Comparison of ENCODE assay signal across 8 cellular contexts in genomic region chr11:43681543-43681942, GRCh38. TPM values are rescaled to one million over a fixed set of nuclear protein-coding genes. Genes with fewer than 3 reads are reported as not detected.
DNase-seq lines count a peak whose midpoint lies in the region; ATAC-seq and TF ChIP-seq lines count a peak whose summit lies in the region.

No MANE protein-coding gene starts in this region.

- H3K4me3 ChIP-seq in MG63 (peak overlapping the region; percentile 73), ascending aorta (peak overlapping the region; percentile 67 to 95), left lung (peak overlapping the region; percentile 84 to 88), upper lobe of left lung (peak overlapping the region in 3 of 4 donors; percentile 60 to 92 (median 73))

- H3K27ac ChIP-seq in ascending aorta: peak overlapping the region; percentile 91 to 95
- H3K27ac ChIP-seq in left lung: peak overlapping the region; percentile 95 to 96
- H3K27ac ChIP-seq in upper lobe of left lung: peak overlapping the region; percentile 93 to 99 (median 98)

- H3K4me1 ChIP-seq in ascending aorta (peaks cover 9 to 29% of the 10 kb centered on the region in 2 donors), left lung (peaks cover 8 to 62% of the 10 kb centered on the region in 2 donors), upper lobe of left lung (peaks cover 20 to 39% (median 29%) of the 10 kb centered on the region in 4 donors)

- H3K27me3 ChIP-seq in MG63 (no peaks in the 10 kb centered on the region), ascending aorta (no peaks in the 10 kb centered on the region), left lung (no peaks in the 10 kb centered on the region), upper lobe of left lung (no peaks in the 10 kb centered on the region)

- no peak for TF ChIP-seq POLR2A in upper lobe of left lung (IDR thresholded peaks at IDR 0.05)

- H3K9me3 ChIP-seq in MG63 (no peaks in the 10 kb centered on the region; the same call in 1 of the 2 replicates), ascending aorta (no peaks in the 10 kb centered on the region), left lung (no peaks in the 10 kb centered on the region), upper lobe of left lung (no peaks in the 10 kb centered on the region)

- ATAC-seq in left lung (no peak), upper lobe of left lung (ENCODE audit: low FRiP score in 2 of 2) (no peak), GM19035 (IDR thresholded peaks at IDR 0.05; ENCODE audit: unreplicated experiment) (no peak)

- DNase-seq in EH (ENCODE audit: low read depth): peak; percentile 23
- DNase-seq in MG63: no peak
- no peak for DNase-seq in ascending aorta (ENCODE audit: low spot score in 2 of 2)
- no peak for DNase-seq in left lung
- DNase-seq in upper lobe of left lung: no peak
- no peak for DNase-seq in nucleus accumbens (lab: John Stamatoyannopoulos, UW)
- DNase-seq in HK-2 (ENCODE audit: unreplicated experiment): no peak

- no peak for TF ChIP-seq CTCF in ascending aorta (IDR thresholded peaks at IDR 0.05)
- no peak for TF ChIP-seq CTCF in left lung (IDR thresholded peaks at IDR 0.05)
- no peak for TF ChIP-seq CTCF in upper lobe of left lung (IDR thresholded peaks at IDR 0.05)

- intact Hi-C loops in ascending aorta (cut with DNase I): loop anchor here (2.0 to 10.0 kb wide), 4 partner anchors 37 to 1183 kb away; no protein-coding TSS in a partner anchor
- intact Hi-C loops in left lung (cut with DNase I): loop anchor here in 1 of 2 donors (10.0 kb wide), 1 partner anchor 93 kb away; no protein-coding TSS in a partner anchor

- 7 to 11% methylated on average over 8 of the region's 8 CpGs for WGBS in upper lobe of left lung, 2 donors

- H3K36me3 ChIP-seq in MG63 (peaks cover 25% of the 10 kb centered on the region), ascending aorta (peaks cover 0 to 13% of the 10 kb centered on the region in 2 donors), left lung (no peaks in the 10 kb centered on the region), upper lobe of left lung (peaks cover 0 to 13% (median 2%) of the 10 kb centered on the region in 4 donors)

- TF ChIP-seq EP300 in upper lobe of left lung (IDR thresholded peaks at IDR 0.05): no peak

RNA-seq across cellular contexts. Expression of gene HSD17B12, which starts 1.0 kb away (rescaled TPM):
- 49.3 and 49.6 TPM in 2 replicates for total RNA-seq in MG63 (2014; rRNA removed; shearing (Covaris generic); ENCODE audit: low replicate concordance)
- total RNA-seq in ascending aorta: 48.2 TPM
- total RNA-seq in left lung: 100 to 1,000 TPM; 129 to 150 TPM
- total RNA-seq in upper lobe of left lung: 100 to 1,000 TPM in 1 of 6 donors, 10 to 100 TPM in 5; 26.6 to 107 (median 74.4) TPM
